In genomic region chr3:105842449-105842848, GRCh38 we compare ENCODE assay signal across 19 cellular contexts. TPM values are rescaled to one million over a fixed set of nuclear protein-coding genes. Genes with fewer than 3 reads are reported as not detected.
DNase-seq lines count a peak whose midpoint lies in the region; ATAC-seq lines count a peak whose summit lies in the region.
"Had no signal": no experiment of that assay in that cellular context is flagged by ENCODE, and none has a peak within 500 bp of the region (broad histone marks: within the 10 kb centered on the region; RNA-seq: fewer than 3 reads in every experiment).

No MANE protein-coding gene starts in this region.

- H3K9ac ChIP-seq in mesendoderm (ENCODE audit: low read length): no peak overlapping the region
- H3K9ac ChIP-seq: KMS-11 had no signal

- H4K8ac ChIP-seq in mesendoderm (ENCODE audit: low read depth, low read length): no peak overlapping the region

- peaks cover 74% of the 10 kb centered on the region for H3K36me3 Mint-ChIP-seq in activated T-cell treated with anti-CD3 and anti-CD28 coated beads, Interleukin-2, amount 50 U/mL, for 24 hours (ENCODE audit: low read depth)
- peaks cover 34% of the 10 kb centered on the region for H3K36me3 Mint-ChIP-seq in activated T-cell treated with anti-CD3 and anti-CD28 coated beads, Interleukin-2, amount 50 U/mL, for 4 hours (ENCODE audit: insufficient read depth)
- peaks cover 72% of the 10 kb centered on the region for H3K36me3 Mint-ChIP-seq in activated T-helper 17 cell treated with anti-CD3 and anti-CD28 coated beads, Interleukin-2, amount 50 U/mL, for 72 hours (ENCODE audit: low read depth)
- peaks cover 2% of the 10 kb centered on the region for H3K36me3 Mint-ChIP-seq in T-helper 17 cell (ENCODE audit: low read depth)

- peaks cover 5% of the 10 kb centered on the region for H3K4me1 ChIP-seq in mesendoderm (ENCODE audit: control insufficient read depth, low read depth, low read length)

- H2BK120ac ChIP-seq in mesendoderm (ENCODE audit: low read depth, low read length): no peak overlapping the region

- H3K9me3 Mint-ChIP-seq in activated T-cell treated with anti-CD3 and anti-CD28 coated beads, Interleukin-2, amount 50 U/mL, for 24 hours: peaks cover 3% of the 10 kb centered on the region
- no peaks in the 10 kb centered on the region for H3K9me3 Mint-ChIP-seq in activated T-cell treated with anti-CD3 and anti-CD28 coated beads, Interleukin-2, amount 50 U/mL, for 4 hours
- no peaks in the 10 kb centered on the region for H3K9me3 Mint-ChIP-seq in activated T-helper 17 cell treated with anti-CD3 and anti-CD28 coated beads, Interleukin-2, amount 50 U/mL, for 72 hours
- H3K9me3 Mint-ChIP-seq: GM23338 had no signal

- no peaks in the 10 kb centered on the region for H3K36me3 ChIP-seq in mesendoderm (ENCODE audit: control insufficient read depth, insufficient read depth, low read length)
- H3K36me3 ChIP-seq: MG63, Peyer's patch had no signal

- no peak overlapping the region for H3K23ac ChIP-seq in mesendoderm (ENCODE audit: low read length)

- no peak overlapping the region for H3K4me3 ChIP-seq in mesendoderm (ENCODE audit: low read length)
- H3K4me3 ChIP-seq: GM23338, MG63, Peyer's patch had no signal

- no peak overlapping the region for H3K4me3 Mint-ChIP-seq in activated T-cell treated with anti-CD3 and anti-CD28 coated beads, Interleukin-2, amount 50 U/mL, for 24 hours
- H3K4me3 Mint-ChIP-seq in activated T-cell treated with anti-CD3 and anti-CD28 coated beads, Interleukin-2, amount 50 U/mL, for 4 hours: no peak overlapping the region
- no peak overlapping the region for H3K4me3 Mint-ChIP-seq in activated T-helper 17 cell treated with anti-CD3 and anti-CD28 coated beads, Interleukin-2, amount 50 U/mL, for 72 hours
- no peak overlapping the region for H3K4me3 Mint-ChIP-seq in T-helper 17 cell
- H3K4me3 Mint-ChIP-seq: GM23338 had no signal

- H3K9me3 ChIP-seq in T-helper 17 cell (ENCODE audit: control insufficient read depth, low read length, poor library complexity, severe bottlenecking): no peaks in the 10 kb centered on the region
- H3K9me3 ChIP-seq: MG63, Peyer's patch had no signal

- H3K79me1 ChIP-seq in mesendoderm (ENCODE audit: low read length): no peaks in the 10 kb centered on the region

- DNase-seq in activated T-cell treated with anti-CD3 and anti-CD28 coated beads, Interleukin-2, amount 50 U/mL, for 24 hours: no peak
- no peak for DNase-seq in activated T-cell treated with anti-CD3 and anti-CD28 coated beads, Interleukin-2, amount 50 U/mL, for 4 hours
- peak; percentile 48 for DNase-seq in DMS 273 (lab: John Stamatoyannopoulos, UW; ENCODE audit: unreplicated experiment)
- DNase-seq in mesendoderm: peak; percentile 81
- no peak for DNase-seq in superior temporal gyrus (ENCODE audit: extremely low spot score)
- DNase-seq in activated effector memory CD4-positive, alpha-beta T cell treated with anti-CD3 and anti-CD28 coated beads, Interleukin-2, amount 50 U/mL, for 16 hours: no peak
- DNase-seq in T-helper 17 cell: no peak
- DNase-seq: DND-41, GF-D8, NCI-H1105, NCI-H187, NCI-H2171, NCI-H774, Peyer's patch, Right ventricle myocardium superior had no signal

- no peak overlapping the region for H3K27ac ChIP-seq in mesendoderm (ENCODE audit: low read depth, low read length)
- H3K27ac ChIP-seq: KMS-11, Peyer's patch had no signal

- H3K27me3 Mint-ChIP-seq in activated T-cell treated with anti-CD3 and anti-CD28 coated beads, Interleukin-2, amount 50 U/mL, for 24 hours: no peaks in the 10 kb centered on the region
- H3K27me3 Mint-ChIP-seq in activated T-cell treated with anti-CD3 and anti-CD28 coated beads, Interleukin-2, amount 50 U/mL, for 4 hours (ENCODE audit: low read depth): no peaks in the 10 kb centered on the region
- H3K27me3 Mint-ChIP-seq in activated T-helper 17 cell treated with anti-CD3 and anti-CD28 coated beads, Interleukin-2, amount 50 U/mL, for 72 hours: no peaks in the 10 kb centered on the region
- no peaks in the 10 kb centered on the region for H3K27me3 Mint-ChIP-seq in T-helper 17 cell

- no peaks in the 10 kb centered on the region for H3K27me3 ChIP-seq in mesendoderm (ENCODE audit: insufficient read depth, low read length, poor library complexity)
- H3K27me3 ChIP-seq: MG63, Peyer's patch had no signal

- H4K5ac ChIP-seq in mesendoderm (ENCODE audit: low read length): no peak overlapping the region

- H3K18ac ChIP-seq in mesendoderm (ENCODE audit: low read length): no peak overlapping the region

- WGBS in mesendoderm (ENCODE audit: extremely low coverage, insufficient coverage, low lambda C conversion rate): no CpG with 5 or more reads among the region's 3 CpGs

- no peak for ATAC-seq in activated T-cell treated with anti-CD3 and anti-CD28 coated beads, Interleukin-2, amount 50 U/mL, for 4 hours
- no peak for ATAC-seq in activated T-helper 17 cell treated with anti-CD3 and anti-CD28 coated beads, Interleukin-2, amount 50 U/mL, for 72 hours (replicated peaks)
- no peak for ATAC-seq in T-helper 17 cell
- ATAC-seq: GM23338 had no signal

- H3K4me1 Mint-ChIP-seq in activated T-cell treated with anti-CD3 and anti-CD28 coated beads, Interleukin-2, amount 50 U/mL, for 24 hours (ENCODE audit: low read depth): peaks cover 62% of the 10 kb centered on the region
- H3K4me1 Mint-ChIP-seq in activated T-cell treated with anti-CD3 and anti-CD28 coated beads, Interleukin-2, amount 50 U/mL, for 4 hours (ENCODE audit: low read depth): peaks cover 57% of the 10 kb centered on the region
- peaks cover 26% of the 10 kb centered on the region for H3K4me1 Mint-ChIP-seq in activated T-helper 17 cell treated with anti-CD3 and anti-CD28 coated beads, Interleukin-2, amount 50 U/mL, for 72 hours
- H3K4me1 Mint-ChIP-seq in T-helper 17 cell: peaks cover 19% of the 10 kb centered on the region

- no peaks in the 10 kb centered on the region for H3K79me2 ChIP-seq in mesendoderm (ENCODE audit: control insufficient read depth, insufficient read depth, low read length)

- no peak overlapping the region for H3K4ac ChIP-seq in mesendoderm (ENCODE audit: low read depth, low read length)

- H2BK5ac ChIP-seq in mesendoderm (ENCODE audit: low read length): no peak overlapping the region

- H2AK5ac ChIP-seq in mesendoderm (ENCODE audit: low read length): no peak overlapping the region

- H3K27ac Mint-ChIP-seq in activated T-cell treated with anti-CD3 and anti-CD28 coated beads, Interleukin-2, amount 50 U/mL, for 24 hours: peak overlapping the region; percentile 60
- H3K27ac Mint-ChIP-seq in activated T-helper 17 cell treated with anti-CD3 and anti-CD28 coated beads, Interleukin-2, amount 50 U/mL, for 72 hours: peak overlapping the region; percentile 31
- no peak overlapping the region for H3K27ac Mint-ChIP-seq in T-helper 17 cell
- H3K27ac Mint-ChIP-seq: GM23338 had no signal

- H3K4me2 ChIP-seq in mesendoderm (ENCODE audit: low read length): no peak overlapping the region
- H3K4me2 ChIP-seq: GM23338, KMS-11 had no signal

- H2BK15ac ChIP-seq in mesendoderm (replicated peaks; ENCODE audit: low read depth): no peak overlapping the region

- H3K56ac ChIP-seq in mesendoderm (ENCODE audit: low read length): no peak overlapping the region

RNA-seq across cellular contexts. Expression of gene CBLB, which starts 26.4 kb away (rescaled TPM):
- total RNA-seq in activated T-cell treated with anti-CD3 and anti-CD28 coated beads, Interleukin-2, amount 50 U/mL, for 4 hours: 10 to 100 TPM; 61.0 to 78.6 (median 70.4) TPM
- 100 to 1,000 TPM in 1 of 2 donors, 10 to 100 TPM in 1; 41.4 to 110 TPM for total RNA-seq in activated T-helper 17 cell treated with anti-CD3 and anti-CD28 coated beads, Interleukin-2, amount 50 U/mL, for 72 hours
- polyA plus RNA-seq in mesendoderm (2013, experiment 1 of 2): 7.5 TPM
- polyA plus RNA-seq in mesendoderm (2013, experiment 2 of 2): 8.0 TPM
- 10 to 100 TPM; 81.3 to 91.1 TPM for total RNA-seq in T-helper 17 cell

Comparison
In these comparisons a context has a peak if more than half of its experiments do, and no peak if none do; other contexts are left out.
1. DNase-seq: peak in DMS 273 (single experiment) and mesendoderm (single experiment); none in activated T-cell treated with anti-CD3 and anti-CD28 coated beads, Interleukin-2, amount 50 U/mL, for 24 hours (single experiment), activated T-cell treated with anti-CD3 and anti-CD28 coated beads, Interleukin-2, amount 50 U/mL, for 4 hours (single experiment), superior temporal gyrus (single experiment), activated effector memory CD4-positive, alpha-beta T cell treated with anti-CD3 and anti-CD28 coated beads, Interleukin-2, amount 50 U/mL, for 16 hours (single experiment) and T-helper 17 cell (0 of 3).